In genomic region chr9:37575921-37576721, GRCh38 we compare ENCODE assay signal across 8 cellular contexts. TPM values are rescaled to one million over a fixed set of nuclear protein-coding genes. Genes with fewer than 3 reads are reported as not detected.
DNase-seq lines count a peak whose midpoint lies in the region; ATAC-seq and TF ChIP-seq lines count a peak whose summit lies in the region.

A gene with protein sequence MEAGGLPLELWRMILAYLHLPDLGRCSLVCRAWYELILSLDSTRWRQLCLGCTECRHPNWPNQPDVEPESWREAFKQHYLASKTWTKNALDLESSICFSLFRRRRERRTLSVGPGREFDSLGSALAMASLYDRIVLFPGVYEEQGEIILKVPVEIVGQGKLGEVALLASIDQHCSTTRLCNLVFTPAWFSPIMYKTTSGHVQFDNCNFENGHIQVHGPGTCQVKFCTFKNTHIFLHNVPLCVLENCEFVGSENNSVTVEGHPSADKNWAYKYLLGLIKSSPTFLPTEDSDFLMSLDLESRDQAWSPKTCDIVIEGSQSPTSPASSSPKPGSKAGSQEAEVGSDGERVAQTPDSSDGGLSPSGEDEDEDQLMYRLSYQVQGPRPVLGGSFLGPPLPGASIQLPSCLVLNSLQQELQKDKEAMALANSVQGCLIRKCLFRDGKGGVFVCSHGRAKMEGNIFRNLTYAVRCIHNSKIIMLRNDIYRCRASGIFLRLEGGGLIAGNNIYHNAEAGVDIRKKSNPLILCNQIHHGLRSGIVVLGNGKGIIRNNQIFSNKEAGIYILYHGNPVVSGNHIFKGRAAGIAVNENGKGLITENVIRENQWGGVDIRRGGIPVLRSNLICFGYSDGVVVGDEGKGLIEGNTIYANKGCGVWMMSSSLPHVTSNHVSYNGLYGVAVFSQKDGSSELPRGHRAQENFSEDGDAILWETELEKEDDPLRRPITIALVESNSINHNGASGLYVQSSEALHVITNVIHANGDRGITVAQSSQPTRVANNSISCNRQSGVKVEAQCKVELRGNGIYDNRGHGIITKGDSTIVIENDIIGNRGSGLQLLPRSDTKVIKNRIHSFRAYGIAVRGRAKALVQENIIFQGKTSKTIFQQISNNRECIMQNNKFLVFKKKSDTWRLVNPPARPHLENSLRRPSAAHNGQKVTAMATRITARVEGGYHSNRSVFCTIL (minus strand): TSS chr9:37576380. CDS start chr9:37541768, 34,612 bp downstream.

- no peak for TF ChIP-seq CTCF in astrocyte of the cerebellum (IDR thresholded peaks at IDR 0.05; ENCODE audit: low read depth, low read length, missing control alignments)

- H3K4me3 ChIP-seq in astrocyte of the cerebellum (ENCODE audit: low read depth, low read length), result peak within 1 kb of the TSS; percentile 80
- peak within 1 kb of the TSS; percentile 86 for H3K4me3 ChIP-seq in right cardiac atrium (ENCODE audit: low read length)

- ATAC-seq in GM21526 (IDR thresholded peaks at IDR 0.05; ENCODE audit: low FRiP score, unreplicated experiment) (peak; percentile 64), SK-N-SH treated with all-trans-retinoic acid at 6 μM for 48 hours (peak; percentile 90), right cardiac atrium (peak; percentile 95 to 96)

- intact Hi-C loops in right cardiac atrium (cut with DNase I) (no loop called here), posterior vena cava (cut with DNase I) (no loop called here)

- H3K27me3 ChIP-seq in right cardiac atrium (ENCODE audit: control insufficient read depth, insufficient read depth), result no peaks in the 10 kb centered on the region

- WGBS in right cardiac atrium, result under 1% methylated on average over 81 of the region's 81 CpGs

- peaks cover 7% of the 10 kb centered on the region for H3K4me1 ChIP-seq in right cardiac atrium (ENCODE audit: control insufficient read depth, insufficient read depth, low read length)

- peak within 1 kb of the TSS; percentile 80 for H3K27ac ChIP-seq in right cardiac atrium (ENCODE audit: low read length)

- in situ Hi-C loops in astrocyte of the cerebellum (cut with HindIII; ENCODE audit: low sequenced_read_pairs), result loop anchor here (5.0 kb wide), 1 partner anchor 89 kb away; the partner anchor contains the start of gene POLR1E

- DNase-seq in DMS53 (lab: John Stamatoyannopoulos, UW) (peak; percentile 78), HuH-7.5 (ENCODE audit: low spot score) (peak; percentile 77), astrocyte of the cerebellum (ENCODE audit: low read depth) (peak; percentile 18), right cardiac atrium (peak; percentile 76 to 91 (median 90)), posterior vena cava (ENCODE audit: low spot score) (peak; percentile 89), NCI-H187 treated with DMSO at 0.1 percent for 48 hours (lab: John Stamatoyannopoulos, UW) (no peak)

- H3K9me3 ChIP-seq in right cardiac atrium (ENCODE audit: control insufficient read depth, low read length), result no peaks in the 10 kb centered on the region

TF ChIP-seq in SK-N-SH treated with all-trans-retinoic acid at 6 μM for 48 hours, 23 proteins besides CTCF, POLR2A, EP300 and RAD21:
- TF ChIP-seq, protein P1, sequence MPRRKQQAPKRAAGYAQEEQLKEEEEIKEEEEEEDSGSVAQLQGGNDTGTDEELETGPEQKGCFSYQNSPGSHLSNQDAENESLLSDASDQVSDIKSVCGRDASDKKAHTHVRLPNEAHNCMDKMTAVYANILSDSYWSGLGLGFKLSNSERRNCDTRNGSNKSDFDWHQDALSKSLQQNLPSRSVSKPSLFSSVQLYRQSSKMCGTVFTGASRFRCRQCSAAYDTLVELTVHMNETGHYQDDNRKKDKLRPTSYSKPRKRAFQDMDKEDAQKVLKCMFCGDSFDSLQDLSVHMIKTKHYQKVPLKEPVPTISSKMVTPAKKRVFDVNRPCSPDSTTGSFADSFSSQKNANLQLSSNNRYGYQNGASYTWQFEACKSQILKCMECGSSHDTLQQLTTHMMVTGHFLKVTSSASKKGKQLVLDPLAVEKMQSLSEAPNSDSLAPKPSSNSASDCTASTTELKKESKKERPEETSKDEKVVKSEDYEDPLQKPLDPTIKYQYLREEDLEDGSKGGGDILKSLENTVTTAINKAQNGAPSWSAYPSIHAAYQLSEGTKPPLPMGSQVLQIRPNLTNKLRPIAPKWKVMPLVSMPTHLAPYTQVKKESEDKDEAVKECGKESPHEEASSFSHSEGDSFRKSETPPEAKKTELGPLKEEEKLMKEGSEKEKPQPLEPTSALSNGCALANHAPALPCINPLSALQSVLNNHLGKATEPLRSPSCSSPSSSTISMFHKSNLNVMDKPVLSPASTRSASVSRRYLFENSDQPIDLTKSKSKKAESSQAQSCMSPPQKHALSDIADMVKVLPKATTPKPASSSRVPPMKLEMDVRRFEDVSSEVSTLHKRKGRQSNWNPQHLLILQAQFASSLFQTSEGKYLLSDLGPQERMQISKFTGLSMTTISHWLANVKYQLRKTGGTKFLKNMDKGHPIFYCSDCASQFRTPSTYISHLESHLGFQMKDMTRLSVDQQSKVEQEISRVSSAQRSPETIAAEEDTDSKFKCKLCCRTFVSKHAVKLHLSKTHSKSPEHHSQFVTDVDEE (CRISPR knock-in tag; IDR thresholded peaks at IDR 0.05), result peak; percentile 42; the same call in 1 of the 2 replicates
- TF ChIP-seq GLIS3 (CRISPR knock-in tag; IDR thresholded peaks at IDR 0.05) (peak; percentile 46; the same call in 1 of the 2 replicates), OSR1 (CRISPR knock-in tag; IDR thresholded peaks at IDR 0.05) (no peak), ISL1 (CRISPR knock-in tag; IDR thresholded peaks at IDR 0.05) (0 out of 2 replicates have a peak, but pooled peaks have one; percentile 5), ZNF70 (CRISPR knock-in tag; IDR thresholded peaks at IDR 0.05) (no peak), SNAI2 (CRISPR knock-in tag; IDR thresholded peaks at IDR 0.05) (peak; percentile 49; the same call in 1 of the 2 replicates), RARB (CRISPR knock-in tag; IDR thresholded peaks at IDR 0.05) (no peak), TCF4 (CRISPR knock-in tag; IDR thresholded peaks at IDR 0.05; ENCODE audit: borderline replicate concordance) (no peak), CSDC2 (CRISPR knock-in tag; IDR thresholded peaks at IDR 0.05) (no peak)

RNA-seq across cellular contexts. Expression of the gene that starts here (rescaled TPM):
- total RNA-seq in right cardiac atrium (1 to 10 TPM; 5.5 to 7.8 (median 7.5) TPM), posterior vena cava (1 to 10 TPM; 5.4 to 6.1 TPM)
- polyA plus RNA-seq in right cardiac atrium, result 3.5 TPM
